2 cellular contexts compared by ENCODE assay signal in the genomic region with DNA sequence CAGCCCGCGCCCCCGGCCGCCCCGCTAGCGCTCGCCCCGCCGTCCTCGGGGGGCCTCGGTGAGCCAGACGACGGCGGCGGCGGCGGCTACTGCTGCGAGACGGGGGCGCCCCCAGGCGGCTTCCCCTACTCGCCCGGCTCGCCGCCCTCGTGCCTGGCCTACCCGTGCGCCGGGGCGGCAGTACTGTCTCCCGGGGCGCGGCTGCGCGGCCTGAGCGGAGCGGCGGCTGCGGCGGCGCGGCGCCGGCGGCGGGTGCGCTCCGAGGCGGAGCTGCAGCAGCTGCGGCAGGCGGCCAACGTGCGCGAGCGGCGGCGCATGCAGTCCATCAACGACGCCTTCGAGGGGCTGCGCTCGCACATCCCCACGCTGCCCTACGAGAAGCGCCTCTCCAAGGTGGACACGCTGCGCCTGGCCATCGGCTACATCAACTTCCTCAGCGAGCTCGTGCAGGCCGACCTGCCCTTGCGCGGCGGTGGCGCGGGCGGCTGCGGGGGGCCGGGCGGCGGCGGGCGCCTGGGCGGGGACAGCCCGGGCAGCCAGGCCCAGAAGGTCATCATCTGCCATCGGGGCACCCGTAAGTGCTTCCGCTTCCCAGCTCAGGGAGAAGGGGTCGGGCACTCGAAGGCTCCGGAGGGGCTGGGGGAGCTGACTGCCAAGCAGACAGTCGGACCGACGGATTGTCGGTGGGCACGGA.
TF ChIP-seq lines count a peak whose summit lies in the region.

No MANE protein-coding gene starts in this region.

TF ChIP-seq in SK-N-SH, 30 proteins besides CTCF, POLR2A, EP300 and RAD21 (continued from another document):
- TF ChIP-seq RXRA (IDR thresholded peaks at IDR 0.05; ENCODE audit: borderline replicate concordance, low read depth) = no peak
- TF ChIP-seq FOSL2 (IDR thresholded peaks at IDR 0.05; ENCODE audit: borderline replicate concordance, low read depth) = no peak
- TF ChIP-seq, protein P1, sequence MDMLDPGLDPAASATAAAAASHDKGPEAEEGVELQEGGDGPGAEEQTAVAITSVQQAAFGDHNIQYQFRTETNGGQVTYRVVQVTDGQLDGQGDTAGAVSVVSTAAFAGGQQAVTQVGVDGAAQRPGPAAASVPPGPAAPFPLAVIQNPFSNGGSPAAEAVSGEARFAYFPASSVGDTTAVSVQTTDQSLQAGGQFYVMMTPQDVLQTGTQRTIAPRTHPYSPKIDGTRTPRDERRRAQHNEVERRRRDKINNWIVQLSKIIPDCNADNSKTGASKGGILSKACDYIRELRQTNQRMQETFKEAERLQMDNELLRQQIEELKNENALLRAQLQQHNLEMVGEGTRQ (IDR thresholded peaks at IDR 0.05; ENCODE audit: borderline replicate concordance, low read depth, low read length) = no peak
- no peak for TF ChIP-seq FOXJ3 (CRISPR knock-in tag; IDR thresholded peaks at IDR 0.05)
- TF ChIP-seq MEF2A (IDR thresholded peaks at IDR 0.05; ENCODE audit: borderline replicate concordance, low read depth) = no peak
- no peak for TF ChIP-seq EZH2phosphoT487 (IDR thresholded peaks at IDR 0.05; ENCODE audit: borderline replicate concordance, low read depth)
- TF ChIP-seq TAF1 (IDR thresholded peaks at IDR 0.05; ENCODE audit: borderline replicate concordance, low read depth, low read length) = no peak

TF ChIP-seq in SK-N-SH treated with all-trans-retinoic acid at 6 μM for 48 hours, 23 proteins besides CTCF, POLR2A, EP300 and RAD21 (continued from another document):
- TF ChIP-seq, protein P2, sequence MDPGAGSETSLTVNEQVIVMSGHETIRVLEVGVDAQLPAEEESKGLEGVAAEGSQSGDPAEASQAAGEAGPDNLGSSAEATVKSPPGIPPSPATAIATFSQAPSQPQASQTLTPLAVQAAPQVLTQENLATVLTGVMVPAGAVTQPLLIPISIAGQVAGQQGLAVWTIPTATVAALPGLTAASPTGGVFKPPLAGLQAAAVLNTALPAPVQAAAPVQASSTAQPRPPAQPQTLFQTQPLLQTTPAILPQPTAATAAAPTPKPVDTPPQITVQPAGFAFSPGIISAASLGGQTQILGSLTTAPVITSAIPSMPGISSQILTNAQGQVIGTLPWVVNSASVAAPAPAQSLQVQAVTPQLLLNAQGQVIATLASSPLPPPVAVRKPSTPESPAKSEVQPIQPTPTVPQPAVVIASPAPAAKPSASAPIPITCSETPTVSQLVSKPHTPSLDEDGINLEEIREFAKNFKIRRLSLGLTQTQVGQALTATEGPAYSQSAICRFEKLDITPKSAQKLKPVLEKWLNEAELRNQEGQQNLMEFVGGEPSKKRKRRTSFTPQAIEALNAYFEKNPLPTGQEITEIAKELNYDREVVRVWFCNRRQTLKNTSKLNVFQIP (CRISPR knock-in tag; IDR thresholded peaks at IDR 0.05; ENCODE audit: borderline replicate concordance, low read depth) = no peak
- TF ChIP-seq PPARA (CRISPR knock-in tag; IDR thresholded peaks at IDR 0.05; ENCODE audit: borderline replicate concordance) (no peak), SNAI2 (CRISPR knock-in tag; IDR thresholded peaks at IDR 0.05) (no peak), ZFP3 (CRISPR knock-in tag; IDR thresholded peaks at IDR 0.05) (no peak), RARB (CRISPR knock-in tag; IDR thresholded peaks at IDR 0.05) (no peak), CSDC2 (CRISPR knock-in tag; IDR thresholded peaks at IDR 0.05) (no peak), ZC3H10 (CRISPR knock-in tag; IDR thresholded peaks at IDR 0.05) (no peak), GLIS3 (CRISPR knock-in tag; IDR thresholded peaks at IDR 0.05) (no peak)
